8 cellular contexts compared by ENCODE assay signal in genomic region chr19:17510220-17510993, GRCh38. TPM values are rescaled to one million over a fixed set of nuclear protein-coding genes. Genes with fewer than 3 reads are reported as not detected.
DNase-seq lines count a peak whose midpoint lies in the region; ATAC-seq and TF ChIP-seq lines count a peak whose summit lies in the region.

No MANE protein-coding gene starts in this region.

- H3K4me3 ChIP-seq in IMR-90 (ENCODE audit: insufficient read depth, low read depth, low read length) (peak overlapping the region; percentile 54), breast epithelium (peak overlapping the region; percentile 82 to 96 (median 90)), mucosa of descending colon (peak overlapping the region; percentile 71)

- peak overlapping the region; percentile 12; the same call in 1 of the 2 replicates for H2BK20ac ChIP-seq in IMR-90 (ENCODE audit: low read depth, low read length)

- intact Hi-C loops in IMR-90 (cut with micrococcal nuclease) (loop anchor here (5.0 kb wide), 1 partner anchor 47 kb away; the partner anchor contains the start of gene COLGALT1), breast epithelium (cut with DNase I; ENCODE audit: low total_unique reads) (no loop called here), mucosa of descending colon (cut with DNase I, micrococcal nuclease) (no loop called here), posterior vena cava (cut with DNase I) (no loop called here)

- 60% methylated on average over 1 of the region's 13 CpGs; no CpG with 5 or more reads in 1 of the 2 experiments for WGBS in IMR-90 (ENCODE audit: extremely low coverage in 2 of 2, insufficient read length in 1 of 2), 2 experiments

- peaks cover 12% of the 10 kb centered on the region; the same call in 1 of the 2 replicates for H3K36me3 ChIP-seq in IMR-90 (ENCODE audit: control insufficient read depth, insufficient read depth, low read length)
- H3K36me3 ChIP-seq in breast epithelium: no peaks in the 10 kb centered on the region
- no peaks in the 10 kb centered on the region for H3K36me3 ChIP-seq in mucosa of descending colon (ENCODE audit: low read depth)

- peak overlapping the region; percentile 89 for H4K8ac ChIP-seq in IMR-90 (ENCODE audit: low read depth in 2 of 2, low read length in 2 of 2)

- peak overlapping the region; percentile 95 for H2AK9ac ChIP-seq in IMR-90 (replicated peaks; ENCODE audit: low read depth, low read length, poor library complexity)

- peaks cover 16% of the 10 kb centered on the region for H4K20me1 ChIP-seq in IMR-90 (ENCODE audit: insufficient read depth, low read length)

- in situ Hi-C loops in IMR-90 (cut with MboI; ENCODE audit: low sequenced_read_pairs): no loop called here

- TF ChIP-seq POLR2A in IMR-90 (IDR thresholded peaks at IDR 0.05; ENCODE audit: low read depth, low read length): no peak
- no peak for TF ChIP-seq POLR2A in breast epithelium (IDR thresholded peaks at IDR 0.05)

- H2BK5ac ChIP-seq in IMR-90 (ENCODE audit: low read depth, low read length, poor library complexity, severe bottlenecking): peak overlapping the region; percentile 87

- H4K5ac ChIP-seq in IMR-90 (ENCODE audit: low read depth, low read length): peak overlapping the region; percentile 65

- peak overlapping the region; percentile 89 for H3K56ac ChIP-seq in IMR-90 (ENCODE audit: extremely low read depth, insufficient read depth, low read length)

- peaks cover 18 to 67% of the 10 kb centered on the region in 2 experiments for H3K79me1 ChIP-seq in IMR-90 (ENCODE audit: low read depth in 1 of 2, low read length in 2 of 2)

- H3K4me1 ChIP-seq in IMR-90 (ENCODE audit: control insufficient read depth, insufficient read depth, low read length) (peaks cover 16% of the 10 kb centered on the region), breast epithelium (peaks cover 0 to 7% of the 10 kb centered on the region in 2 donors), mucosa of descending colon (ENCODE audit: low read depth) (peaks cover 14% of the 10 kb centered on the region)

- H2BK120ac ChIP-seq in IMR-90 (ENCODE audit: low read depth, low read length): peak overlapping the region; percentile 88; the same call in 1 of the 2 replicates

- peak overlapping the region; percentile 75 for H4K91ac ChIP-seq in IMR-90 (ENCODE audit: insufficient read depth, low read depth, low read length)

- peak overlapping the region; percentile 25; the same call in 1 of the 2 replicates for H3K18ac ChIP-seq in IMR-90 (ENCODE audit: low read depth, low read length)

- H3K4me2 ChIP-seq in IMR-90 (ENCODE audit: low read depth, low read length): peak overlapping the region; percentile 91

- dilution Hi-C loops in IMR-90 (cut with HindIII; ENCODE audit: low sequenced_read_pairs, unreplicated experiment): no loop called here

- H3K14ac ChIP-seq in IMR-90 (replicated peaks; ENCODE audit: low read depth, low read length): peak overlapping the region; percentile 99

- TF ChIP-seq CTCF in 22Rv1 (IDR thresholded peaks at IDR 0.05) (no peak), IMR-90 (conservative IDR thresholded peaks at IDR 0.05; ENCODE audit: low read depth, low read length) (no peak), breast epithelium (IDR thresholded peaks at IDR 0.05) (no peak), mucosa of descending colon (IDR thresholded peaks at IDR 0.05) (no peak)

- ATAC-seq in IMR-90 (ENCODE audit: low read depth) (no peak), mucosa of descending colon (no peak), GM21390 (IDR thresholded peaks at IDR 0.05; ENCODE audit: unreplicated experiment) (no peak), HG02763 (IDR thresholded peaks at IDR 0.05; ENCODE audit: unreplicated experiment) (no peak)

- BruUV-seq in IMR-90 (replicated peaks; lab: Mats Ljungman, UMichigan): no TSS peak

- H2BK15ac ChIP-seq in IMR-90 (ENCODE audit: low read depth, low read length): peak overlapping the region; percentile 36; the same call in 1 of the 3 replicates

- CTCF ChIA-PET in IMR-90 (lab: Yijun Ruan, JAX): interaction anchor here (1.1 to 1.5 kb wide), 3 partner anchors 14 to 256 kb away, joined by 4 to 5 read pairs (median 4); no protein-coding TSS in a partner anchor

- peak overlapping the region; percentile 96 for H2AK5ac ChIP-seq in IMR-90 (ENCODE audit: low read depth, low read length)

- H3K9me1 ChIP-seq in IMR-90 (ENCODE audit: insufficient read depth, low read length): peaks cover 9% of the 10 kb centered on the region

- H3K9me3 ChIP-seq in IMR-90 (ENCODE audit: control insufficient read depth, insufficient read depth, low read length) (no peaks in the 10 kb centered on the region), breast epithelium (no peaks in the 10 kb centered on the region), mucosa of descending colon (no peaks in the 10 kb centered on the region)

- H3K27me3 ChIP-seq in IMR-90 (ENCODE audit: control insufficient read depth, insufficient read depth, low read length): no peaks in the 10 kb centered on the region
- no peaks in the 10 kb centered on the region for H3K27me3 ChIP-seq in breast epithelium

- POLR2A ChIA-PET in IMR-90 (lab: Charles Lee; ENCODE audit: unreplicated experiment): interaction anchor here (0.6 kb wide), 1 partner anchor 91 kb away, joined by 15 read pairs; the partner anchor contains the start of gene MVB12A

- H3K27ac ChIP-seq in 22Rv1 (peak overlapping the region; percentile 87), IMR-90 (ENCODE audit: insufficient read depth, low read length) (peak overlapping the region; percentile 64), breast epithelium (peak overlapping the region in 1 of 2 donors; percentile 94)

- peak overlapping the region; percentile 95 for H3K4ac ChIP-seq in IMR-90 (ENCODE audit: low read depth, low read length)

- H3K9ac ChIP-seq in IMR-90 (ENCODE audit: low read depth, low read length): peak overlapping the region; percentile 67

- DNase-seq in IMR-90 (no peak), breast epithelium (ENCODE audit: low spot score in 2 of 2) (no peak), mucosa of descending colon (no peak), posterior vena cava (ENCODE audit: low spot score) (no peak), A172 (ENCODE audit: low spot score) (no peak)

- peak overlapping the region; percentile 58 for H2AFZ ChIP-seq in IMR-90 (replicated peaks; ENCODE audit: low read length, poor library complexity)

- H3K23ac ChIP-seq in IMR-90 (ENCODE audit: low read depth, low read length): peak overlapping the region; percentile 79

- no peak for TF ChIP-seq RAD21 in IMR-90 (IDR thresholded peaks at IDR 0.05; ENCODE audit: low read length)

TF ChIP-seq in IMR-90, 13 proteins besides CTCF, POLR2A, EP300 and RAD21 (continues in another document):
- no peak for TF ChIP-seq BHLHE40 (IDR thresholded peaks at IDR 0.05; ENCODE audit: low read depth, low read length)
- TF ChIP-seq MAFK (IDR thresholded peaks at IDR 0.05; ENCODE audit: low read depth, low read length): no peak
- TF ChIP-seq CEBPB (IDR thresholded peaks at IDR 0.05; ENCODE audit: low read depth, low read length): no peak
- TF ChIP-seq FOS (IDR thresholded peaks at IDR 0.05; ENCODE audit: low read depth, low read length): no peak
- no peak for TF ChIP-seq RCOR1 (IDR thresholded peaks at IDR 0.05; ENCODE audit: insufficient replicate concordance, low read length)
- TF ChIP-seq RFX5 (IDR thresholded peaks at IDR 0.05; ENCODE audit: low read depth, low read length): no peak
- no peak for TF ChIP-seq MXI1 (IDR thresholded peaks at IDR 0.05; ENCODE audit: borderline replicate concordance, low read depth, low read length)
- TF ChIP-seq USF2 (IDR thresholded peaks at IDR 0.05; ENCODE audit: low read depth, low read length): no peak
- no peak for TF ChIP-seq MAZ (IDR thresholded peaks at IDR 0.05; ENCODE audit: borderline replicate concordance, low read depth, low read length)

RNA-seq across cellular contexts. Expression of gene PGLS, which starts 1.0 kb away (rescaled TPM):
- total RNA-seq in IMR-90 (2012; rRNA removed) (33.9 and 37.2 TPM in 2 replicates), breast epithelium (10 to 100 TPM; 62.2 to 89.8 (median 72.4) TPM), mucosa of descending colon (100 to 1,000 TPM in 1 of 3 donors, 10 to 100 TPM in 2; 62.3 to 103 (median 77.7) TPM), posterior vena cava (10 to 100 TPM; 39.8 to 48.7 TPM)
- 74.3 and 92.0 TPM in 2 replicates for polyA plus RNA-seq in IMR-90 (2012; rRNA removed)
- polyA plus RNA-seq in IMR-90 (2012; cell fraction: cytosol; rRNA removed): 161 and 165 TPM in 2 replicates
- polyA plus RNA-seq in IMR-90 (2012; cell fraction: nucleus; rRNA removed; ENCODE audit: low replicate concordance): 71.3 and 138 TPM in 2 replicates
- 67.3 and 71.1 TPM in 2 replicates for total RNA-seq in A172 (2014; rRNA removed; shearing (Covaris generic))

RNA-seq across cellular contexts. Expression of gene SLC27A1, which starts 40.1 kb away (rescaled TPM):
- total RNA-seq in IMR-90 (2012; rRNA removed): 4.8 and 5.6 TPM in 2 replicates
- 12.9 and 15.6 TPM in 2 replicates for polyA plus RNA-seq in IMR-90 (2012; rRNA removed)
- 11.1 and 18.4 TPM in 2 replicates for polyA plus RNA-seq in IMR-90 (2012; cell fraction: cytosol; rRNA removed)
- polyA plus RNA-seq in IMR-90 (2012; cell fraction: nucleus; rRNA removed; ENCODE audit: low replicate concordance): 37.7 and 82.2 TPM in 2 replicates
- total RNA-seq in breast epithelium: 10 to 100 TPM; 32.4 to 35.4 (median 34.8) TPM
- 10 to 100 TPM in 1 of 3 donors, 1 to 10 TPM in 2; 5.7 to 17.2 (median 6.2) TPM for total RNA-seq in mucosa of descending colon
- 10 to 100 TPM; 11.1 to 14.4 TPM for total RNA-seq in posterior vena cava
- total RNA-seq in A172 (2014; rRNA removed; shearing (Covaris generic)): 14.9 and 16.7 TPM in 2 replicates

RNA-seq across cellular contexts. Expression of gene COLGALT1, which starts 45.0 kb away (rescaled TPM):
- total RNA-seq in IMR-90 (2012; rRNA removed) (74.2 and 77.1 TPM in 2 replicates), breast epithelium (10 to 100 TPM; 45.1 to 99.9 (median 57.0) TPM), mucosa of descending colon (10 to 100 TPM; 50.1 to 71.0 (median 50.8) TPM), posterior vena cava (10 to 100 TPM; 69.1 to 86.7 TPM)
- 117 and 124 TPM in 2 replicates for polyA plus RNA-seq in IMR-90 (2012; rRNA removed)
- polyA plus RNA-seq in IMR-90 (2012; cell fraction: cytosol; rRNA removed): 127 and 204 TPM in 2 replicates
- polyA plus RNA-seq in IMR-90 (2012; cell fraction: nucleus; rRNA removed; ENCODE audit: low replicate concordance): 103 and 152 TPM in 2 replicates
- 161 and 173 TPM in 2 replicates for total RNA-seq in A172 (2014; rRNA removed; shearing (Covaris generic))

RNA-seq across cellular contexts. Expression of gene NXNL1, which starts 49.7 kb away (rescaled TPM):
- total RNA-seq in IMR-90 (2012; rRNA removed): not detected in 2 replicates
- not detected in 2 replicates for polyA plus RNA-seq in IMR-90 (2012; rRNA removed)
- not detected in 2 replicates for polyA plus RNA-seq in IMR-90 (2012; cell fraction: cytosol; rRNA removed)
- polyA plus RNA-seq in IMR-90 (2012; cell fraction: nucleus; rRNA removed; ENCODE audit: low replicate concordance): not detected in 2 replicates
- under 1 TPM in 1 of 3 donors, not detected in 2; 0.64 TPM for total RNA-seq in breast epithelium
- total RNA-seq in mucosa of descending colon: not detected
- not detected for total RNA-seq in posterior vena cava
- total RNA-seq in A172 (2014; rRNA removed; shearing (Covaris generic)): not detected in 2 replicates
